In genomic region chr3:179068779-179069530, GRCh38 we compare ENCODE assay signal across 8 cellular contexts. TPM values are rescaled to one million over a fixed set of nuclear protein-coding genes. Genes with fewer than 3 reads are reported as not detected.
DNase-seq lines count a peak whose midpoint lies in the region; ATAC-seq and TF ChIP-seq lines count a peak whose summit lies in the region.

No MANE protein-coding gene starts in this region.

- in situ Hi-C loops in G401 (cut with HindIII; ENCODE audit: low sequenced_read_pairs), result no loop called here

- TF ChIP-seq CTCF in KMS-11 (conservative IDR thresholded peaks at IDR 0.05; ENCODE audit: low read depth, low read length) (peak; percentile 63), fibroblast of lung (conservative IDR thresholded peaks at IDR 0.05 in 1 of 2, IDR thresholded peaks at IDR 0.05 in 1 of 2; ENCODE audit: low read depth in 1 of 2, low read length in 2 of 2) (peak; percentile 58 to 74)

- no peaks in the 10 kb centered on the region for H3K9me3 ChIP-seq in fibroblast of lung (ENCODE audit: control insufficient read depth, insufficient read depth, low read depth, low read length)

- no peak overlapping the region for H3K4me3 ChIP-seq in KMS-11 (IDR thresholded peaks at IDR 0.05; ENCODE audit: insufficient read depth, low read depth, low read length)
- peak overlapping the region; percentile 27 to 98 (median 84) for H3K4me3 ChIP-seq in fibroblast of lung (replicated peaks in 1 of 4; ENCODE audit: control extremely low read depth in 1 of 4, insufficient read depth in 1 of 4, low read depth in 3 of 4, low read length in 4 of 4)

- H4K20me1 ChIP-seq in KMS-11 (ENCODE audit: insufficient read depth) (no peaks in the 10 kb centered on the region), fibroblast of lung (ENCODE audit: control insufficient read depth, extremely low read depth, insufficient read depth, low read length) (no peaks in the 10 kb centered on the region)

- H3K79me2 ChIP-seq in KMS-11 (ENCODE audit: insufficient read depth, low read depth) (no peaks in the 10 kb centered on the region), fibroblast of lung (ENCODE audit: control insufficient read depth, insufficient read depth, low read length) (peaks cover 59% of the 10 kb centered on the region)

- no peaks in the 10 kb centered on the region for H3K36me3 ChIP-seq in KMS-11 (ENCODE audit: insufficient read depth)
- peaks cover 1% of the 10 kb centered on the region for H3K36me3 ChIP-seq in fibroblast of lung (ENCODE audit: control insufficient read depth, insufficient read depth, low read length)

- H3K9ac ChIP-seq in KMS-11 (no peak overlapping the region), fibroblast of lung (ENCODE audit: insufficient read depth, low read length) (no peak overlapping the region)

- H3K27ac ChIP-seq in KMS-11 (no peak overlapping the region), fibroblast of lung (ENCODE audit: insufficient read depth, low read length) (no peak overlapping the region)

- peak; percentile 26 for DNase-seq in DMS114 treated with DMSO at 0.1 percent for 48 hours (lab: John Stamatoyannopoulos, UW; ENCODE audit: unreplicated experiment)
- peak; percentile 13 for DNase-seq in UCSD-AML1 (lab: John Stamatoyannopoulos, UW; ENCODE audit: unreplicated experiment)
- peak in 1 of 2 donors; percentile 63 for DNase-seq in fibroblast of lung (ENCODE audit: low read depth in 2 of 2)
- peak in 2 of 3 experiments; percentile 14 to 22 for DNase-seq in stimulated activated CD4-positive, alpha-beta T cell treated with anti-CD3 and anti-CD28 coated beads, TNF-alpha, amount 100 ng/mL, for 24 hours (ENCODE audit: low read depth in 3 of 3)
- no peak for DNase-seq in G401 (ENCODE audit: low spot score)
- DNase-seq in left lobe of liver (ENCODE audit: low spot score), result no peak

- no peak overlapping the region for H3K4me2 ChIP-seq in KMS-11
- H3K4me2 ChIP-seq in fibroblast of lung (ENCODE audit: extremely low read depth, insufficient read depth, low read length), result peak overlapping the region; percentile 86

- H2AFZ ChIP-seq in KMS-11 (ENCODE audit: low read depth) (no peak overlapping the region), fibroblast of lung (ENCODE audit: low read length) (no peak overlapping the region)

- no peak for ATAC-seq in left lobe of liver
- no peak for ATAC-seq in GM18861 (IDR thresholded peaks at IDR 0.05; ENCODE audit: unreplicated experiment)

- H3K27me3 ChIP-seq in KMS-11 (ENCODE audit: insufficient read depth, low read depth) (no peaks in the 10 kb centered on the region; the same call in 1 of the 2 replicates), fibroblast of lung (ENCODE audit: control insufficient read depth, insufficient read depth, low read length) (no peaks in the 10 kb centered on the region)

- H3K4me1 ChIP-seq in KMS-11 (ENCODE audit: low read depth, poor library complexity, severe bottlenecking) (peaks cover 16% of the 10 kb centered on the region), fibroblast of lung (ENCODE audit: control insufficient read depth, extremely low read depth, insufficient read depth, low read length) (peaks cover 3% of the 10 kb centered on the region)

RNA-seq across cellular contexts. Expression of gene ZMAT3, which starts 2.7 kb away (rescaled TPM):
- total RNA-seq in fibroblast of lung, result 34.8 and 37.8 TPM in 2 replicates
- polyA plus RNA-seq in fibroblast of lung, result 27.4 and 34.3 TPM in 2 replicates
- polyA plus RNA-seq in fibroblast of lung (2012), result 15.0 and 21.6 TPM in 2 replicates
- polyA minus RNA-seq in fibroblast of lung (ENCODE audit: low replicate concordance), result 85.4 and 123 TPM in 2 replicates
- total RNA-seq in G401 (2014; rRNA removed; shearing (Covaris generic)), result 6.8 and 7.1 TPM in 2 replicates
- 6.8 TPM for total RNA-seq in left lobe of liver

Comparison
In these comparisons a context has a peak if more than half of its experiments do, and no peak if none do; other contexts are left out.
1. DNase-seq: peak in DMS114 treated with DMSO at 0.1 percent for 48 hours (single experiment), UCSD-AML1 (single experiment) and stimulated activated CD4-positive, alpha-beta T cell treated with anti-CD3 and anti-CD28 coated beads, TNF-alpha, amount 100 ng/mL, for 24 hours (2 of 3); none in G401 (single experiment) and left lobe of liver (single experiment).